ENCODE assay signal across 10 cellular contexts in the genomic region with DNA sequence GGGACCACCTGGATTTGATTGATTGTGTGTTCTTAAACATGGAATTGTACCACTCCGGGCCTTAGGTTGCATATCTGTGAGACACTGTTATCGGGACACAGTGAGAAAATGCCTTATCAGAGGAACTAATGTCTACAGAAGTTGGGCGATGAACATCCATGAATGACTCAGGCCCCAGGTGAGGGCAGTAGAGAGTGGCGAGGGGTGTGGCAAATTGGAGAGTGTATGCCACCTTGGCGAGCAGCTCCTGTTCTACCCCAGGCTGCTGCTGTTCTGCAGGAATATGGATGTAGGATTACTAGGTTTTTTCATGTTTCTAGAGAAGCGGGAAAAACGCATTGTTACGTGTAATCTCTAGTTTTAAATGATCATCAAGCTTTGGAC. TPM values are rescaled to one million over a fixed set of nuclear protein-coding genes. Genes with fewer than 3 reads are reported as not detected.
DNase-seq lines count a peak whose midpoint lies in the region; ATAC-seq, FAIRE-seq and TF ChIP-seq lines count a peak whose summit lies in the region.
"Had no signal": no experiment of that assay in that cellular context is flagged by ENCODE, and none has a peak within 500 bp of the region (broad histone marks: within the 10 kb centered on the region; RNA-seq: fewer than 3 reads in every experiment).

No MANE protein-coding gene starts in this region.

- H3K4me2 ChIP-seq in trophoblast cell (ENCODE audit: low read length) = no peak overlapping the region

- no peak overlapping the region for H2BK5ac ChIP-seq in trophoblast cell (ENCODE audit: low read depth, low read length, poor library complexity)

- H3K18ac ChIP-seq in trophoblast cell (ENCODE audit: low read length) = no peak overlapping the region

- no peak overlapping the region for H3K4ac ChIP-seq in trophoblast cell (ENCODE audit: low read depth, low read length)

- no peaks in the 10 kb centered on the region for H3K27me3 Mint-ChIP-seq in CD4-positive, alpha-beta T cell

- H3K4me1 Mint-ChIP-seq in CD4-positive, alpha-beta T cell (ENCODE audit: low read depth) = peaks cover 25% of the 10 kb centered on the region

- peaks cover 0 to 24% (median 23%) of the 10 kb centered on the region in 4 donors for H3K4me1 ChIP-seq in sigmoid colon
- H3K4me1 ChIP-seq in trophoblast cell (ENCODE audit: control insufficient read depth in 1 of 2, insufficient read depth in 2 of 2, low read length in 2 of 2) = peaks cover 7 to 19% of the 10 kb centered on the region in 2 experiments

- peak in 2 of 10 experiments; percentile 12 to 13 for DNase-seq in CD4-positive, alpha-beta T cell
- DNase-seq in bronchial epithelial cell (ENCODE audit: low read depth) = no peak
- DNase-seq in sigmoid colon = no peak
- no peak for DNase-seq in trophoblast cell
- DNase-seq: activated CD8-positive, alpha-beta memory T cell treated with anti-CD3 and anti-CD28 coated beads, Interleukin-2, amount 50 U/mL, for 4 hours; nephron progenitor cell had no signal

- FAIRE-seq in bronchial epithelial cell (lab: Jason Lieb, UNC) = no peak

- no peak overlapping the region for H3K4me3 Mint-ChIP-seq in CD4-positive, alpha-beta T cell
- H3K4me3 Mint-ChIP-seq: nephron progenitor cell had no signal

- H3K27ac Mint-ChIP-seq in CD4-positive, alpha-beta T cell = no peak overlapping the region
- H3K27ac Mint-ChIP-seq: nephron progenitor cell had no signal

- CTCF ChIA-PET in CD4-positive, alpha-beta T cell (lab: Charles Lee) = interaction anchor here (0.9 to 3.0 kb wide), 4 partner anchors 19 to 274 kb away, joined by 3 to 20 read pairs (median 4); a partner anchor contains a TSS

- no peak overlapping the region for H2BK12ac ChIP-seq in trophoblast cell (ENCODE audit: low read length)

- H3K79me1 ChIP-seq in trophoblast cell (ENCODE audit: low read length) = no peaks in the 10 kb centered on the region

- H3K27ac ChIP-seq in CD4-positive, alpha-beta T cell (ENCODE audit: low read depth, low read length) = no peak overlapping the region
- H3K27ac ChIP-seq in sigmoid colon = no peak overlapping the region
- H3K27ac ChIP-seq in trophoblast cell (ENCODE audit: low read depth, low read length) = no peak overlapping the region
- H3K27ac ChIP-seq: thyroid gland had no signal

- intact Hi-C loops in CD4-positive, alpha-beta T cell (cut with DNase I, micrococcal nuclease) = no loop called here
- intact Hi-C loops in sigmoid colon (cut with DNase I) = loop anchor here (5.0 kb wide), 1 partner anchor 94 kb away; no protein-coding TSS in a partner anchor

- no peak for TF ChIP-seq CTCF in CD4-positive, alpha-beta T cell (IDR thresholded peaks at IDR 0.05)
- TF ChIP-seq CTCF in GM12873 (IDR thresholded peaks at IDR 0.05; ENCODE audit: insufficient read depth, low read depth, low read length, missing control alignments) (peak; percentile 48), bronchial epithelial cell (IDR thresholded peaks at IDR 0.05; ENCODE audit: insufficient read depth, low read length, severe bottlenecking) (peak; percentile 33), sigmoid colon (IDR thresholded peaks at IDR 0.05) (no peak)

- H3K9me3 ChIP-seq in CD4-positive, alpha-beta T cell (ENCODE audit: control insufficient read depth, low read length) = no peaks in the 10 kb centered on the region
- no peaks in the 10 kb centered on the region for H3K9me3 ChIP-seq in sigmoid colon
- H3K9me3 ChIP-seq in trophoblast cell (ENCODE audit: insufficient read depth, low read depth, low read length) = no peaks in the 10 kb centered on the region
- H3K9me3 ChIP-seq: thyroid gland had no signal

- no peak overlapping the region for H2AFZ ChIP-seq in trophoblast cell (ENCODE audit: insufficient read depth, low read length, poor library complexity)

- H3K36me3 Mint-ChIP-seq in CD4-positive, alpha-beta T cell (ENCODE audit: low read depth) = peaks cover 59% of the 10 kb centered on the region

- no peak overlapping the region for H3K14ac ChIP-seq in trophoblast cell (ENCODE audit: low read length)

- H3K27me3 ChIP-seq in CD4-positive, alpha-beta T cell (ENCODE audit: control insufficient read depth, insufficient read depth, low read length) = no peaks in the 10 kb centered on the region
- H3K27me3 ChIP-seq in bronchial epithelial cell (ENCODE audit: control insufficient read depth, insufficient read depth, low read length) (no peaks in the 10 kb centered on the region), sigmoid colon (no peaks in the 10 kb centered on the region), trophoblast cell (ENCODE audit: insufficient read depth, low read length) (no peaks in the 10 kb centered on the region)
- H3K27me3 ChIP-seq: thyroid gland had no signal

- 78 to 81% methylated on average over 8 of the region's 8 CpGs for WGBS in sigmoid colon, 2 donors
- no CpG with 5 or more reads among the region's 8 CpGs for WGBS in trophoblast cell (ENCODE audit: extremely low coverage, insufficient coverage, insufficient read length)

- ATAC-seq in CD4-positive, alpha-beta T cell (ENCODE audit: poor library complexity) = peak; percentile 43
- ATAC-seq in HG03571 (IDR thresholded peaks at IDR 0.05; ENCODE audit: unreplicated experiment) (peak; percentile 18), GM19455 (IDR thresholded peaks at IDR 0.05; ENCODE audit: unreplicated experiment) (no peak)

- H4K8ac ChIP-seq in trophoblast cell (ENCODE audit: low read depth, low read length) = no peak overlapping the region

- no peak overlapping the region for H4K12ac ChIP-seq in trophoblast cell (ENCODE audit: low read depth, low read length)

- H3K9ac ChIP-seq in trophoblast cell (ENCODE audit: low read length) = no peak overlapping the region

- H3K23ac ChIP-seq in trophoblast cell (ENCODE audit: low read length) = no peak overlapping the region

- no peak overlapping the region for H3K4me3 ChIP-seq in bronchial epithelial cell (ENCODE audit: low read depth, low read length)
- no peak overlapping the region for H3K4me3 ChIP-seq in sigmoid colon
- H3K4me3 ChIP-seq in trophoblast cell (ENCODE audit: low read depth, low read length) = no peak overlapping the region
- H3K4me3 ChIP-seq: thyroid gland had no signal

- H2BK120ac ChIP-seq in trophoblast cell (ENCODE audit: insufficient read depth, low read length, poor library complexity) = no peak overlapping the region

- no peaks in the 10 kb centered on the region for H3K9me3 Mint-ChIP-seq in CD4-positive, alpha-beta T cell
- H3K9me3 Mint-ChIP-seq: nephron progenitor cell had no signal

- TF ChIP-seq EP300 in sigmoid colon (IDR thresholded peaks at IDR 0.05) = no peak

- POLR2A ChIA-PET in CD4-positive, alpha-beta T cell (lab: Charles Lee) = interaction anchor here (2.2 kb wide), 1 partner anchor 273 kb away, joined by 10 read pairs; a partner anchor contains a TSS

- H3K36me3 ChIP-seq in bronchial epithelial cell (ENCODE audit: control insufficient read depth, insufficient read depth, low read length) (peaks cover 2% of the 10 kb centered on the region), sigmoid colon (peaks cover 0 to 26% (median 3%) of the 10 kb centered on the region in 4 donors), trophoblast cell (ENCODE audit: control insufficient read depth in 1 of 2, insufficient read depth in 2 of 2, low read length in 2 of 2) (peaks cover 7 to 8% of the 10 kb centered on the region in 2 experiments)

- no peak for TF ChIP-seq POLR2A in sigmoid colon (IDR thresholded peaks at IDR 0.05)

- H2AK5ac ChIP-seq in trophoblast cell (ENCODE audit: low read length) = no peak overlapping the region

- H4K91ac ChIP-seq in trophoblast cell (ENCODE audit: low read depth, low read length) = no peak overlapping the region

- H3K79me2 ChIP-seq in trophoblast cell (ENCODE audit: control insufficient read depth, insufficient read depth, low read length, poor library complexity) = no peaks in the 10 kb centered on the region

RNA-seq across cellular contexts. Expression of a gene that starts 38.8 kb away (rescaled TPM):
- total RNA-seq in CD4-positive, alpha-beta T cell = 10 to 100 TPM; 21.7 to 22.7 TPM
- 13.8 and 15.8 TPM in 2 replicates for total RNA-seq in bronchial epithelial cell
- total RNA-seq in sigmoid colon = 10 to 100 TPM; 21.3 to 35.2 (median 29.5) TPM
- polyA plus RNA-seq in sigmoid colon = 10 to 100 TPM in 2 of 3 donors, 1 to 10 TPM in 1; 9.6 to 24.6 (median 10.6) TPM
- 12.0 and 12.1 TPM in 2 replicates for polyA plus RNA-seq in trophoblast cell (2013)

RNA-seq across cellular contexts. Expression of a gene that starts 40.9 kb away (rescaled TPM):
- total RNA-seq in CD4-positive, alpha-beta T cell = 1 to 10 TPM; 5.8 to 7.2 TPM
- total RNA-seq in bronchial epithelial cell (46.2 and 47.9 TPM in 2 replicates), sigmoid colon (10 to 100 TPM; 55.0 to 99.9 (median 77.4) TPM)
- 10 to 100 TPM; 13.9 to 24.7 (median 18.6) TPM for polyA plus RNA-seq in sigmoid colon
- 20.5 and 21.3 TPM in 2 replicates for polyA plus RNA-seq in trophoblast cell (2013)

Comparison
In these comparisons a context has a peak if more than half of its experiments do, and no peak if none do; other contexts are left out.
1. CTCF ChIP-seq: peak in GM12873 (single experiment) and bronchial epithelial cell (single experiment); none in CD4-positive, alpha-beta T cell (single experiment) and sigmoid colon (0 of 4).